In the genomic region with DNA sequence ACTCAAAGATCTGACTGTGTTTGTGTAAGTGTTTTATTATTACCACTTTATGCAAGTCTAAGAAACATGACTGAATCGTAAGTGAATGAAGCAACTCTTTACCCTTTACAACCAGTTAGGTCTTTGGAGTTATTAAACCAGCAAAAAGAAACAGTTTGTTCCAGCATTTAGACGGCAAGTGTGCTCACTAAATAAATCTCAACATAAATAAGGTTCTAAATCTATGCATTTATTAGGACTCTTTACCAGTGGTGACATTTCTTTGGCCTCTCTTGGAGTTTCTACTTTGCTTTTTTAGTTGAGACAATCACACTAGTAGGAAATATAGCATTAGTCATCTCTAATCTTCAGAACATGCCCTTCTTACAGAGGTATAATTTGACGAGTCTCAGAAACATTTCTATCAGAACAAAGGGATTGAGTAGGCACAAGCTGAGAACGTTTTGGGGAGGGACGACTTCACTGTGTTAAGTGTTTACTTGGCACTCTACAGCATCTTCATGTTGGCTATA, we compare ENCODE assay signal across 30 cellular contexts.
DNase-seq lines count a peak whose midpoint lies in the region; ATAC-seq and TF ChIP-seq lines count a peak whose summit lies in the region.
"Had no signal": no experiment of that assay in that cellular context is flagged by ENCODE, and none has a peak within 500 bp of the region (broad histone marks: within the 10 kb centered on the region; RNA-seq: fewer than 3 reads in every experiment).

No MANE protein-coding gene starts in this region.

- WGBS in spleen, 5 donors, result 54 to 75% (median 64%) methylated on average over 5 of the region's 5 CpGs

- intact Hi-C loops in spleen (cut with DNase I; ENCODE audit: low total_unique reads), result no loop called here

- H3K4me3 ChIP-seq in choroid plexus epithelial cell (ENCODE audit: low read depth, low read length) (no peak overlapping the region), thoracic aorta (no peak overlapping the region), spleen (no peak overlapping the region)
- H3K4me3 ChIP-seq: ascending aorta, dorsolateral prefrontal cortex, left ventricle myocardium inferior, upper lobe of left lung had no signal

- H3K4me1 Mint-ChIP-seq in stimulated activated naive B cell treated with anti-CD40 and anti-IgM and Interleukin-4, amounts not matched to agents 10 μg/mL and 1 μg/mL and 100 μg/mL, for 72 hours, result no peaks in the 10 kb centered on the region
- H3K4me1 Mint-ChIP-seq: CD8-positive, alpha-beta memory T cell; naive thymus-derived CD4-positive, alpha-beta T cell; WTC11 had no signal

- H3K9me3 ChIP-seq in thoracic aorta, result no peaks in the 10 kb centered on the region
- no peaks in the 10 kb centered on the region for H3K9me3 ChIP-seq in spleen
- H3K9me3 ChIP-seq: ascending aorta, left ventricle myocardium inferior, upper lobe of left lung had no signal

- H3K27me3 ChIP-seq in foreskin keratinocyte (no peaks in the 10 kb centered on the region), thoracic aorta (replicated peaks; ENCODE audit: insufficient read depth) (no peaks in the 10 kb centered on the region), spleen (replicated peaks in 1 of 7) (no peaks in the 10 kb centered on the region)
- H3K27me3 ChIP-seq: ascending aorta, upper lobe of left lung had no signal

- TF ChIP-seq CTCF in choroid plexus epithelial cell (conservative IDR thresholded peaks at IDR 0.05; ENCODE audit: low read depth, low read length) (no peak), foreskin keratinocyte (conservative IDR thresholded peaks at IDR 0.05) (no peak), thoracic aorta (IDR thresholded peaks at IDR 0.05) (no peak), spleen (IDR thresholded peaks at IDR 0.05 in 8 of 11, conservative IDR thresholded peaks at IDR 0.05 in 3 of 11) (no peak)

- H3K36me3 ChIP-seq in thoracic aorta (no peaks in the 10 kb centered on the region), spleen (no peaks in the 10 kb centered on the region)
- H3K36me3 ChIP-seq: ascending aorta, left ventricle myocardium inferior, upper lobe of left lung had no signal

- H3K9me3 Mint-ChIP-seq in stimulated activated naive B cell treated with anti-CD40 and anti-IgM and Interleukin-4, amounts not matched to agents 10 μg/mL and 1 μg/mL and 100 μg/mL, for 72 hours, result peaks cover 0 to 4% of the 10 kb centered on the region in 2 donors
- H3K9me3 Mint-ChIP-seq: activated T-helper 1 cell treated with anti-CD3 and anti-CD28 coated beads, Interleukin-12 subunit alpha, Interleukin-12 subunit beta, Interleukin-2, Interleukin-4 antibody, amounts not matched to agents 30 ng/mL and 10 ng/mL and 1 ng/mL, durations not matched to agents 14 hours and 24 hours and 36 hours; naive thymus-derived CD4-positive, alpha-beta T cell; stimulated activated naive CD8-positive, alpha-beta T cell treated with anti-CD3 and anti-CD28 coated beads, Interleukin-15, Interleukin-2, amounts not matched to agents 100 ng/mL and 50 ng/mL, for 24 hours; WTC11 had no signal

- H3K27ac ChIP-seq in foreskin keratinocyte (no peak overlapping the region), thoracic aorta (peak overlapping the region; percentile 38 to 55), spleen (no peak overlapping the region)
- H3K27ac ChIP-seq: 22Rv1, dorsolateral prefrontal cortex, KMS-11, left ventricle myocardium inferior, RWPE1, upper lobe of left lung had no signal

- H3K36me3 Mint-ChIP-seq in stimulated activated naive B cell treated with anti-CD40 and anti-IgM and Interleukin-4, amounts not matched to agents 10 μg/mL and 1 μg/mL and 100 μg/mL, for 72 hours, result no peaks in the 10 kb centered on the region
- H3K36me3 Mint-ChIP-seq: activated naive CD4-positive, alpha-beta T cell treated with anti-CD3 and anti-CD28 coated beads, Interleukin-2, amount 50 U/mL, for 72 hours; CD8-positive, alpha-beta memory T cell; mesothelial cell of epicardium; naive thymus-derived CD4-positive, alpha-beta T cell; WTC11 had no signal

- no peaks in the 10 kb centered on the region for H3K27me3 Mint-ChIP-seq in stimulated activated naive B cell treated with anti-CD40 and anti-IgM and Interleukin-4, amounts not matched to agents 10 μg/mL and 1 μg/mL and 100 μg/mL, for 72 hours

- H3K27ac Mint-ChIP-seq in stimulated activated naive B cell treated with anti-CD40 and anti-IgM and Interleukin-4, amounts not matched to agents 10 μg/mL and 1 μg/mL and 100 μg/mL, for 72 hours, result no peak overlapping the region
- H3K27ac Mint-ChIP-seq: activated naive CD4-positive, alpha-beta T cell treated with anti-CD3 and anti-CD28 coated beads, Interleukin-2, amount 50 U/mL, for 72 hours; activated T-helper 1 cell treated with anti-CD3 and anti-CD28 coated beads, Interleukin-12 subunit alpha, Interleukin-12 subunit beta, Interleukin-2, Interleukin-4 antibody, amounts not matched to agents 30 ng/mL and 10 ng/mL and 1 ng/mL, durations not matched to agents 14 hours and 24 hours and 36 hours; CD8-positive, alpha-beta memory T cell; mesothelial cell of epicardium; naive thymus-derived CD4-positive, alpha-beta T cell; stimulated activated naive CD8-positive, alpha-beta T cell treated with anti-CD3 and anti-CD28 coated beads, Interleukin-15, Interleukin-2, amounts not matched to agents 100 ng/mL and 50 ng/mL, for 24 hours; WTC11 had no signal

- no peak for TF ChIP-seq POLR2A in spleen (IDR thresholded peaks at IDR 0.05)

- no peak for ATAC-seq in foreskin keratinocyte
- ATAC-seq in thoracic aorta (ENCODE audit: insufficient number of reproducible peaks, low FRiP score, low read depth), result peak; percentile 33
- no peak for ATAC-seq in HG02798 (IDR thresholded peaks at IDR 0.05; ENCODE audit: poor library complexity, unreplicated experiment)
- no peak for ATAC-seq in stimulated activated naive B cell treated with anti-CD40 and anti-IgM and Interleukin-4, amounts not matched to agents 10 μg/mL and 1 μg/mL and 100 μg/mL, for 72 hours (replicated peaks)
- ATAC-seq: naive thymus-derived CD4-positive, alpha-beta T cell; right cardiac atrium; WTC11 had no signal

- DNase-seq in NCI-H1417 (lab: John Stamatoyannopoulos, UW), result peak in 2 of 3 experiments; percentile 13 to 73
- DNase-seq in NCI-H1417 treated with DMSO at 0.1 percent for 48 hours (lab: John Stamatoyannopoulos, UW), result no peak
- peak; percentile 14 for DNase-seq in choroid plexus epithelial cell (ENCODE audit: low read depth)
- DNase-seq in foreskin keratinocyte, result peak; percentile 8 to 39
- no peak for DNase-seq in thoracic aorta (ENCODE audit: low spot score)
- DNase-seq in spleen, result no peak
- DNase-seq in stimulated activated naive B cell treated with anti-CD40 and anti-IgM and Interleukin-4, amounts not matched to agents 10 μg/mL and 1 μg/mL and 100 μg/mL, for 72 hours, result no peak
- DNase-seq: activated CD4-positive, alpha-beta T cell treated with anti-CD3 and anti-CD28 coated beads, Interleukin-2, amount 50 U/mL, for 4 hours; AML-193; CD8-positive, alpha-beta memory T cell; central memory CD4-positive, alpha-beta T cell; dorsolateral prefrontal cortex; H7; left ventricle myocardium inferior; naive thymus-derived CD4-positive, alpha-beta T cell; NCI-H1694; NCI-H69; right cardiac atrium; T1000; upper lobe of left lung had no signal

- H3K4me1 ChIP-seq in foreskin keratinocyte (no peaks in the 10 kb centered on the region), thoracic aorta (ENCODE audit: control insufficient read depth in 1 of 2, low read depth in 2 of 2) (peaks cover 4 to 22% of the 10 kb centered on the region in 2 donors), spleen (no peaks in the 10 kb centered on the region)
- H3K4me1 ChIP-seq: left ventricle myocardium inferior, upper lobe of left lung had no signal

- no peak overlapping the region for H3K4me3 Mint-ChIP-seq in stimulated activated naive B cell treated with anti-CD40 and anti-IgM and Interleukin-4, amounts not matched to agents 10 μg/mL and 1 μg/mL and 100 μg/mL, for 72 hours
- H3K4me3 Mint-ChIP-seq: activated T-helper 1 cell treated with anti-CD3 and anti-CD28 coated beads, Interleukin-12 subunit alpha, Interleukin-12 subunit beta, Interleukin-2, Interleukin-4 antibody, amounts not matched to agents 30 ng/mL and 10 ng/mL and 1 ng/mL, durations not matched to agents 14 hours and 24 hours and 36 hours; CD8-positive, alpha-beta memory T cell; mesothelial cell of epicardium; naive thymus-derived CD4-positive, alpha-beta T cell; stimulated activated naive CD8-positive, alpha-beta T cell treated with anti-CD3 and anti-CD28 coated beads, Interleukin-15, Interleukin-2, amounts not matched to agents 100 ng/mL and 50 ng/mL, for 24 hours; WTC11 had no signal

Comparison
In these comparisons a context has a peak if more than half of its experiments do, and no peak if none do; other contexts are left out.
1. DNase-seq: peak in NCI-H1417 (2 of 3), choroid plexus epithelial cell (single experiment) and foreskin keratinocyte (2 of 2); none in NCI-H1417 treated with DMSO at 0.1 percent for 48 hours (single experiment), thoracic aorta (single experiment), spleen (single experiment) and stimulated activated naive B cell treated with anti-CD40 and anti-IgM and Interleukin-4, amounts not matched to agents 10 μg/mL and 1 μg/mL and 100 μg/mL, for 72 hours (single experiment).
2. H3K27ac ChIP-seq: peak in thoracic aorta (2 of 2); none in foreskin keratinocyte (single experiment) and spleen (0 of 8).